Comparison of ENCODE assay signal across 8 cellular contexts in the genomic region with DNA sequence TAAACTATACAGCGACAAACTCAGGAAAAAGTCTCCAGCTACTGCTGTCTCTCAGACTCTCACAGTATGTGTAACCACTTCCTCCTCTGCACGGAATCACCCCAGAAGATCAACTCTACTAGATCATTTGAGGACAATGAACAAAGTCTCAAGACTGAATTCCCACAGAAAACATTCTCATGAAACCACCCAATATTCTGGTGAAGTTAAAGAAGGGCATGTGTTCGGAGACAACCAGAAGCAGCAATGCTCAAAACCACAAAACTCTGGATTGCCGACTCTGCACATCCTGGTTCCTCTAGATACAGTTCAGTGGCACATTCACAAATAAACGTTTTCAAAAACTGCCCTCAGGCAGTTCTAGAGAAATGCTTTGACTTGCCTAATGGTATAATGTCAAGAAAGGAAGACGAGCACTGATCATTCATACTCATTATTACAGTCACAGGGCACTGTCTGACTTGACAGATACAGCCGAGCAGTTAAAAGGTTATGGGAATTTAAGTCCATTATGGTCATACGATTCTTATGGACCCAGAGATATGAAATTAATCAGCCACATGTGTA.
A peak's percentile ranks its signal among the peaks of the same experiment; 100 is the strongest.
DNase-seq lines count a peak whose midpoint lies in the region; ATAC-seq, FAIRE-seq and TF ChIP-seq lines count a peak whose summit lies in the region.

No MANE protein-coding gene starts in this region.

- H4K20me1 ChIP-seq in H9 (ENCODE audit: control insufficient read depth, insufficient read depth, insufficient read length): no peaks in the 10 kb centered on the region

- H3K4me3 Mint-ChIP-seq in CD14-positive monocyte (peak overlapping the region; percentile 34 to 83), H9 (no peak overlapping the region)

- H3K36me3 Mint-ChIP-seq in CD14-positive monocyte: no peaks in the 10 kb centered on the region
- no peaks in the 10 kb centered on the region for H3K36me3 Mint-ChIP-seq in H9 (ENCODE audit: insufficient read depth in 1 of 3, low read depth in 3 of 3)

- H3K4me1 Mint-ChIP-seq in CD14-positive monocyte (peaks cover 35% of the 10 kb centered on the region), H9 (peaks cover 8 to 9% of the 10 kb centered on the region in 2 experiments)

- H3K14ac ChIP-seq in H9 (ENCODE audit: insufficient read depth, low read length): no peak overlapping the region

- no peak for FAIRE-seq in pancreas (lab: Jason Lieb, UNC)

- no peak overlapping the region for H4K8ac ChIP-seq in H9 (replicated peaks; ENCODE audit: insufficient read length, low read depth, low read length)

- H4K5ac ChIP-seq in H9 (ENCODE audit: insufficient read length, low read depth, low read length): no peak overlapping the region

- no peak overlapping the region for H2AFZ ChIP-seq in H9 (ENCODE audit: low read length)

- ATAC-seq in GM19372 (IDR thresholded peaks at IDR 0.05; ENCODE audit: low read depth, unreplicated experiment) (peak; percentile 96), HG03354 (IDR thresholded peaks at IDR 0.05; ENCODE audit: poor library complexity, severe bottlenecking, unreplicated experiment) (peak; percentile 93), pancreas (peak in 3 of 4 donors; percentile 36 to 77 (median 70))

- no peaks in the 10 kb centered on the region for H3K23me2 ChIP-seq in H9 (ENCODE audit: insufficient read length, low read depth, low read length, poor library complexity, severe bottlenecking)

- DNase-seq in CD14-positive monocyte (ENCODE audit: low spot score): no peak
- DNase-seq in SKM-1 (lab: John Stamatoyannopoulos, UW; ENCODE audit: unreplicated experiment): peak; percentile 74
- peak; percentile 61 for DNase-seq in dedifferentiated amniotic fluid mesenchymal stem cell (ENCODE audit: extremely low spot score)
- DNase-seq in pancreas: peak in 1 of 6 donors; percentile 25
- DNase-seq in HuH-7 (ENCODE audit: low spot score): no peak
- DNase-seq in H9: no peak

- no peak overlapping the region for H3T11ph ChIP-seq in H9 (ENCODE audit: low read length)

- H3K4me1 ChIP-seq in pancreas (peaks cover 0 to 4% (median 0%) of the 10 kb centered on the region in 3 donors), H9 (ENCODE audit: insufficient read depth, low read length) (no peaks in the 10 kb centered on the region)

- H3K4me3 ChIP-seq in pancreas: no peak overlapping the region

- no peak overlapping the region for H3K23ac ChIP-seq in H9 (ENCODE audit: insufficient read length, low read depth, low read length)

- H3K36me3 ChIP-seq in pancreas: no peaks in the 10 kb centered on the region

- TF ChIP-seq CTCF in CD14-positive monocyte (IDR thresholded peaks at IDR 0.05) (no peak), pancreas (IDR thresholded peaks at IDR 0.05) (no peak), H9 (conservative IDR thresholded peaks at IDR 0.05) (no peak)

- no peak overlapping the region for H3K4ac ChIP-seq in H9 (ENCODE audit: low read depth, low read length)

- H2BK20ac ChIP-seq in H9 (ENCODE audit: low read depth, low read length, poor library complexity, severe bottlenecking): no peak overlapping the region

- intact Hi-C loops in CD14-positive monocyte (cut with micrococcal nuclease): no loop called here
- intact Hi-C loops in pancreas (cut with DNase I): no loop called here

- H3K4me2 ChIP-seq in H9 (ENCODE audit: insufficient read depth, insufficient read length, low read length): no peak overlapping the region

- H3K27ac ChIP-seq in pancreas: no peak overlapping the region
- no peak overlapping the region for H3K27ac ChIP-seq in H9 (ENCODE audit: insufficient read length, low read depth, low read length)

- H3K56ac ChIP-seq in H9 (ENCODE audit: insufficient read length, low read depth, low read length): no peak overlapping the region

- no peak overlapping the region for H3K9ac ChIP-seq in H9 (ENCODE audit: extremely low read depth, insufficient read length, low read length)

- H3K9me3 Mint-ChIP-seq in CD14-positive monocyte (no peaks in the 10 kb centered on the region), H9 (no peaks in the 10 kb centered on the region)

- no peak overlapping the region for H2BK120ac ChIP-seq in H9 (ENCODE audit: low read depth, low read length, poor library complexity, severe bottlenecking)

- 57% methylated on average over 8 of the region's 8 CpGs for WGBS in pancreas, 2 donors
- WGBS in H9 (ENCODE audit: extremely low coverage, insufficient read length, low lambda C conversion rate): no CpG with 5 or more reads among the region's 8 CpGs

- no peak overlapping the region for H2BK5ac ChIP-seq in H9 (ENCODE audit: insufficient read length, low read length)

- H3K9me3 ChIP-seq in pancreas: no peaks in the 10 kb centered on the region
- H3K9me3 ChIP-seq in H9 (ENCODE audit: control insufficient read depth, low read depth, low read length): no peaks in the 10 kb centered on the region

- peak overlapping the region; percentile 87 to 95 (median 89) for H3K27ac Mint-ChIP-seq in CD14-positive monocyte
- H3K27ac Mint-ChIP-seq in H9: no peak overlapping the region

- H3K18ac ChIP-seq in H9 (ENCODE audit: insufficient read length, low read depth, low read length): no peak overlapping the region

- H2BK15ac ChIP-seq in H9 (ENCODE audit: low read depth, low read length): no peak overlapping the region

- H2AK5ac ChIP-seq in H9 (ENCODE audit: insufficient read length, low read length): no peak overlapping the region

- no peaks in the 10 kb centered on the region for H3K79me1 ChIP-seq in H9 (ENCODE audit: insufficient read depth, low read depth, low read length, poor library complexity, severe bottlenecking)

- no peak overlapping the region for H2BK12ac ChIP-seq in H9 (ENCODE audit: insufficient read length, low read depth, low read length)

- H3K79me2 ChIP-seq in H9 (ENCODE audit: insufficient read depth, low read length): no peaks in the 10 kb centered on the region

- H3K27me3 Mint-ChIP-seq in CD14-positive monocyte (ENCODE audit: low read depth in 3 of 3) (no peaks in the 10 kb centered on the region), H9 (ENCODE audit: low read depth) (no peaks in the 10 kb centered on the region)

- no peaks in the 10 kb centered on the region for H3K27me3 ChIP-seq in pancreas
- H3K27me3 ChIP-seq in H9 (ENCODE audit: insufficient read depth, low read length): no peaks in the 10 kb centered on the region

- no peak overlapping the region for H4K91ac ChIP-seq in H9 (ENCODE audit: insufficient read length, low read depth, low read length)

Comparison
In these comparisons a context has a peak if more than half of its experiments do, and no peak if none do; other contexts are left out.
1. DNase-seq: peak in SKM-1 (single experiment) and dedifferentiated amniotic fluid mesenchymal stem cell (single experiment); none in CD14-positive monocyte (single experiment), HuH-7 (single experiment) and H9 (single experiment).
2. H3K27ac Mint-ChIP-seq: peak in CD14-positive monocyte (7 of 7); none in H9 (0 of 3).
3. H3K4me3 Mint-ChIP-seq: peak in CD14-positive monocyte (2 of 2); none in H9 (0 of 2).
4. Peak in every context shown above with its lines, with median percentiles within 50 percentile points of each other: ATAC-seq.